In genomic region chr1:234722904-234723588, GRCh38 we compare ENCODE assay signal across 1 cellular context.
TF ChIP-seq lines count a peak whose summit lies in the region.

No MANE protein-coding gene starts in this region.

TF ChIP-seq in HepG2, 621 proteins besides CTCF, POLR2A, EP300 and RAD21 (continued from another document and continues in another):
- no peak for TF ChIP-seq ZBTB4 (CRISPR knock-in tag; IDR thresholded peaks at IDR 0.05; ENCODE audit: borderline replicate concordance)
- TF ChIP-seq MIXL1 (CRISPR knock-in tag; IDR thresholded peaks at IDR 0.05) = peak; percentile 51; the same call in 1 of the 2 replicates
- TF ChIP-seq, protein P1, sequence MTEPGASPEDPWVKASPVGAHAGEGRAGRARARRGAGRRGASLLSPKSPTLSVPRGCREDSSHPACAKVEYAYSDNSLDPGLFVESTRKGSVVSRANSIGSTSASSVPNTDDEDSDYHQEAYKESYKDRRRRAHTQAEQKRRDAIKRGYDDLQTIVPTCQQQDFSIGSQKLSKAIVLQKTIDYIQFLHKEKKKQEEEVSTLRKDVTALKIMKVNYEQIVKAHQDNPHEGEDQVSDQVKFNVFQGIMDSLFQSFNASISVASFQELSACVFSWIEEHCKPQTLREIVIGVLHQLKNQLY (CRISPR knock-in tag; IDR thresholded peaks at IDR 0.05) = no peak
- no peak for TF ChIP-seq NRL (CRISPR knock-in tag; IDR thresholded peaks at IDR 0.05; ENCODE audit: borderline replicate concordance)
- peak; percentile 98 for TF ChIP-seq ZNF3 (CRISPR knock-in tag; IDR thresholded peaks at IDR 0.05)
- peak; percentile 57 for TF ChIP-seq BCL6 (CRISPR knock-in tag; IDR thresholded peaks at IDR 0.05)
- TF ChIP-seq ERF (CRISPR knock-in tag; IDR thresholded peaks at IDR 0.05) = no peak
- no peak for TF ChIP-seq ZMYM3 (CRISPR knock-in tag; IDR thresholded peaks at IDR 0.05)
- TF ChIP-seq DZIP1 (CRISPR knock-in tag; IDR thresholded peaks at IDR 0.05) = no peak
- TF ChIP-seq ZNF687 (CRISPR knock-in tag; IDR thresholded peaks at IDR 0.05) = peak; percentile 69
- TF ChIP-seq DPF2 (CRISPR knock-in tag; IDR thresholded peaks at IDR 0.05; ENCODE audit: borderline replicate concordance, low read depth) = no peak
- TF ChIP-seq MEF2D (CRISPR knock-in tag; IDR thresholded peaks at IDR 0.05) = no peak
- TF ChIP-seq, protein P2, sequence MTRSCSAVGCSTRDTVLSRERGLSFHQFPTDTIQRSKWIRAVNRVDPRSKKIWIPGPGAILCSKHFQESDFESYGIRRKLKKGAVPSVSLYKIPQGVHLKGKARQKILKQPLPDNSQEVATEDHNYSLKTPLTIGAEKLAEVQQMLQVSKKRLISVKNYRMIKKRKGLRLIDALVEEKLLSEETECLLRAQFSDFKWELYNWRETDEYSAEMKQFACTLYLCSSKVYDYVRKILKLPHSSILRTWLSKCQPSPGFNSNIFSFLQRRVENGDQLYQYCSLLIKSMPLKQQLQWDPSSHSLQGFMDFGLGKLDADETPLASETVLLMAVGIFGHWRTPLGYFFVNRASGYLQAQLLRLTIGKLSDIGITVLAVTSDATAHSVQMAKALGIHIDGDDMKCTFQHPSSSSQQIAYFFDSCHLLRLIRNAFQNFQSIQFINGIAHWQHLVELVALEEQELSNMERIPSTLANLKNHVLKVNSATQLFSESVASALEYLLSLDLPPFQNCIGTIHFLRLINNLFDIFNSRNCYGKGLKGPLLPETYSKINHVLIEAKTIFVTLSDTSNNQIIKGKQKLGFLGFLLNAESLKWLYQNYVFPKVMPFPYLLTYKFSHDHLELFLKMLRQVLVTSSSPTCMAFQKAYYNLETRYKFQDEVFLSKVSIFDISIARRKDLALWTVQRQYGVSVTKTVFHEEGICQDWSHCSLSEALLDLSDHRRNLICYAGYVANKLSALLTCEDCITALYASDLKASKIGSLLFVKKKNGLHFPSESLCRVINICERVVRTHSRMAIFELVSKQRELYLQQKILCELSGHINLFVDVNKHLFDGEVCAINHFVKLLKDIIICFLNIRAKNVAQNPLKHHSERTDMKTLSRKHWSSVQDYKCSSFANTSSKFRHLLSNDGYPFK (CRISPR knock-in tag; IDR thresholded peaks at IDR 0.05; ENCODE audit: borderline replicate concordance) = no peak
- no peak for TF ChIP-seq ZFYVE20 (CRISPR knock-in tag; IDR thresholded peaks at IDR 0.05; ENCODE audit: borderline replicate concordance, low read depth)
- TF ChIP-seq NONO (IDR thresholded peaks at IDR 0.05) = no peak
- no peak for TF ChIP-seq NONO (CRISPR knock-in tag; conservative IDR thresholded peaks at IDR 0.05)
- TF ChIP-seq REST (IDR thresholded peaks at IDR 0.05; ENCODE audit: borderline replicate concordance in 1 of 2, low read depth in 1 of 2, low read length in 2 of 2) = no peak
- TF ChIP-seq ZNF569 (CRISPR knock-in tag; IDR thresholded peaks at IDR 0.05; ENCODE audit: borderline replicate concordance) = no peak
- TF ChIP-seq, protein P3, sequence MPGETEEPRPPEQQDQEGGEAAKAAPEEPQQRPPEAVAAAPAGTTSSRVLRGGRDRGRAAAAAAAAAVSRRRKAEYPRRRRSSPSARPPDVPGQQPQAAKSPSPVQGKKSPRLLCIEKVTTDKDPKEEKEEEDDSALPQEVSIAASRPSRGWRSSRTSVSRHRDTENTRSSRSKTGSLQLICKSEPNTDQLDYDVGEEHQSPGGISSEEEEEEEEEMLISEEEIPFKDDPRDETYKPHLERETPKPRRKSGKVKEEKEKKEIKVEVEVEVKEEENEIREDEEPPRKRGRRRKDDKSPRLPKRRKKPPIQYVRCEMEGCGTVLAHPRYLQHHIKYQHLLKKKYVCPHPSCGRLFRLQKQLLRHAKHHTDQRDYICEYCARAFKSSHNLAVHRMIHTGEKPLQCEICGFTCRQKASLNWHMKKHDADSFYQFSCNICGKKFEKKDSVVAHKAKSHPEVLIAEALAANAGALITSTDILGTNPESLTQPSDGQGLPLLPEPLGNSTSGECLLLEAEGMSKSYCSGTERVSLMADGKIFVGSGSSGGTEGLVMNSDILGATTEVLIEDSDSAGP (CRISPR knock-in tag; IDR thresholded peaks at IDR 0.05; ENCODE audit: borderline replicate concordance) = no peak
- TF ChIP-seq MXD4 (CRISPR knock-in tag; IDR thresholded peaks at IDR 0.05) = no peak
- no peak for TF ChIP-seq ZZZ3 (CRISPR knock-in tag; IDR thresholded peaks at IDR 0.05; ENCODE audit: borderline replicate concordance)
- TF ChIP-seq ZNF138 (CRISPR knock-in tag; IDR thresholded peaks at IDR 0.05; ENCODE audit: low read depth) = no peak
- TF ChIP-seq ZBTB43 (CRISPR knock-in tag; conservative IDR thresholded peaks at IDR 0.05) = 0 out of 2 replicates have a peak, but pooled peaks have one; percentile 41
- TF ChIP-seq ARID2 (CRISPR knock-in tag; IDR thresholded peaks at IDR 0.05; ENCODE audit: borderline replicate concordance) = no peak
- 0 out of 2 replicates have a peak, but pooled peaks have one; percentile 23 for TF ChIP-seq ZNF331 (CRISPR knock-in tag; IDR thresholded peaks at IDR 0.05)
- no peak for TF ChIP-seq ZNF768 (CRISPR knock-in tag; IDR thresholded peaks at IDR 0.05)
- no peak for TF ChIP-seq DDIT3 (CRISPR knock-in tag; IDR thresholded peaks at IDR 0.05)
- TF ChIP-seq KDM5B (CRISPR knock-in tag; IDR thresholded peaks at IDR 0.05; ENCODE audit: borderline replicate concordance) = no peak
- TF ChIP-seq MXI1 (IDR thresholded peaks at IDR 0.05; ENCODE audit: borderline replicate concordance, low read depth, low read length) = no peak
- no peak for TF ChIP-seq HOXD1 (CRISPR knock-in tag; IDR thresholded peaks at IDR 0.05)
- TF ChIP-seq, protein P4, sequence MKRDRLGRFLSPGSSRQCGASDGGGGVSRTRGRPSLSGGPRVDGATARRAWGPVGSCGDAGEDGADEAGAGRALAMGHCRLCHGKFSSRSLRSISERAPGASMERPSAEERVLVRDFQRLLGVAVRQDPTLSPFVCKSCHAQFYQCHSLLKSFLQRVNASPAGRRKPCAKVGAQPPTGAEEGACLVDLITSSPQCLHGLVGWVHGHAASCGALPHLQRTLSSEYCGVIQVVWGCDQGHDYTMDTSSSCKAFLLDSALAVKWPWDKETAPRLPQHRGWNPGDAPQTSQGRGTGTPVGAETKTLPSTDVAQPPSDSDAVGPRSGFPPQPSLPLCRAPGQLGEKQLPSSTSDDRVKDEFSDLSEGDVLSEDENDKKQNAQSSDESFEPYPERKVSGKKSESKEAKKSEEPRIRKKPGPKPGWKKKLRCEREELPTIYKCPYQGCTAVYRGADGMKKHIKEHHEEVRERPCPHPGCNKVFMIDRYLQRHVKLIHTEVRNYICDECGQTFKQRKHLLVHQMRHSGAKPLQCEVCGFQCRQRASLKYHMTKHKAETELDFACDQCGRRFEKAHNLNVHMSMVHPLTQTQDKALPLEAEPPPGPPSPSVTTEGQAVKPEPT (CRISPR knock-in tag; IDR thresholded peaks at IDR 0.05; ENCODE audit: low read depth) = no peak
- no peak for TF ChIP-seq SKI (IDR thresholded peaks at IDR 0.05; ENCODE audit: partially characterized antibody)
